ENCODE assay signal across 11 cellular contexts in the genomic region with DNA sequence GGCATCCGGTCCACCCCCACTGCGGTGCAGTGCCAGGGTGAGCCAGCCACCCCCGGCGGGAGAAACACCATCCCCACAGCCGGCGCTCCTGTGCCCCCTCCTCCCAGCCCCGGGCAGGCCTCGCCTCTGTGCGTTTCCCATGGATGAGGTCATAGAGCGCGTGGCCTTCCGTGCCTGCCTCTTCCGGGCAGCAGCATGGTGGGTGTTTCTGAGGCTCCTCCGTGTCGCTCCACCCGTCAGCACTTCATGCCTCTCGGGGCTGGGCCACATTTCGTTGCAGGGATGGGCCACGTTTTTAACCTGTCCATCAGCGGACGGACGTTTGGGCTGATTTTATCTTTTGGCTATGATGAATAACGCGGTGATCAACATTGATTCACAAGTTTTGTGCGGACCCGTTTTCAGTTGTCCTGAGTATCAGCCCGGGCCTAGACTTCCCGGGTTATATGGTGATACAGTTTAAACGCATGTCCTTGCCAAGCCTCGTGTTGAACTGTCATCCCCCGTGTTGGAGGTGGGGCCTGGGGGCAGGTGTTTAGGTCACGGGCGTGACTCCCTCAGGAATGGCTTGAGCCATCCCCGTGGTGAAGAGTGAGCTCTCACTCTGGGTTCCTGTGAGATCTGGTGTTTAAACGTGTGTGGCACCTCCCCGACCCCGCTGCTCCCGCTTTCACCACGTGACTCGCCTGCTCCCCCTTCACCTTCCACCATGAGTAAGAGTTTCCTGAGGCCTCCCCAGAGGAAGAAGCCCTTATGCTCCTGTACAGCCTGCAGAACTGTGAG.
DNase-seq lines count a peak whose midpoint lies in the region; ATAC-seq and TF ChIP-seq lines count a peak whose summit lies in the region.
"Had no signal": no experiment of that assay in that cellular context is flagged by ENCODE, and none has a peak within 500 bp of the region (broad histone marks: within the 10 kb centered on the region; RNA-seq: fewer than 3 reads in every experiment).

No MANE protein-coding gene starts in this region.

- H3K4me1 ChIP-seq in RWPE2 (ENCODE audit: insufficient read depth, poor library complexity, severe bottlenecking): peaks cover 11% of the 10 kb centered on the region
- no peaks in the 10 kb centered on the region for H3K4me1 ChIP-seq in hepatocyte (ENCODE audit: insufficient read depth)
- no peaks in the 10 kb centered on the region for H3K4me1 ChIP-seq in testis

- H2AFZ ChIP-seq in hepatocyte: no peak overlapping the region

- ATAC-seq in Right ventricle myocardium inferior: no peak
- no peak for ATAC-seq in left ventricle myocardium superior
- no peak for ATAC-seq in RWPE2 (ENCODE audit: low read depth)

- no peaks in the 10 kb centered on the region for H3K9me2 ChIP-seq in hepatocyte (replicated peaks; ENCODE audit: insufficient read depth)

- TF ChIP-seq CTCF in RWPE2 (IDR thresholded peaks at IDR 0.05; ENCODE audit: poor library complexity, severe bottlenecking) (no peak), hepatocyte (IDR thresholded peaks at IDR 0.05; ENCODE audit: poor library complexity) (no peak), testis (IDR thresholded peaks at IDR 0.05) (no peak)

- H3K27me3 Mint-ChIP-seq in stimulated activated naive CD8-positive, alpha-beta T cell treated with anti-CD3 and anti-CD28 coated beads, Interleukin-15, Interleukin-2, amounts not matched to agents 100 ng/mL and 50 ng/mL, for 24 hours: peaks cover 22% of the 10 kb centered on the region

- H3K27me3 ChIP-seq in RWPE2 (ENCODE audit: insufficient read depth, poor library complexity, severe bottlenecking): no peaks in the 10 kb centered on the region
- no peaks in the 10 kb centered on the region for H3K27me3 ChIP-seq in hepatocyte
- no peaks in the 10 kb centered on the region for H3K27me3 ChIP-seq in testis

- H3K4me3 Mint-ChIP-seq in stimulated activated naive CD8-positive, alpha-beta T cell treated with anti-CD3 and anti-CD28 coated beads, Interleukin-15, Interleukin-2, amounts not matched to agents 100 ng/mL and 50 ng/mL, for 24 hours: no peak overlapping the region

- H3K79me2 ChIP-seq in hepatocyte: no peaks in the 10 kb centered on the region

- H3K27ac Mint-ChIP-seq in stimulated activated naive CD8-positive, alpha-beta T cell treated with anti-CD3 and anti-CD28 coated beads, Interleukin-15, Interleukin-2, amounts not matched to agents 100 ng/mL and 50 ng/mL, for 24 hours: peak overlapping the region; percentile 58

- no peaks in the 10 kb centered on the region for H3K36me3 Mint-ChIP-seq in stimulated activated naive CD8-positive, alpha-beta T cell treated with anti-CD3 and anti-CD28 coated beads, Interleukin-15, Interleukin-2, amounts not matched to agents 100 ng/mL and 50 ng/mL, for 24 hours (ENCODE audit: low read depth)

- intact Hi-C loops in Right ventricle myocardium inferior (cut with DNase I) (no loop called here), left ventricle myocardium superior (cut with micrococcal nuclease) (no loop called here), testis (cut with DNase I; ENCODE audit: low total_unique reads) (no loop called here)

- H3K27ac ChIP-seq in RWPE2 (ENCODE audit: poor library complexity, severe bottlenecking) (no peak overlapping the region), hepatocyte (peak overlapping the region; percentile 72), testis (no peak overlapping the region)
- H3K27ac ChIP-seq: HL-60 had no signal

- no peak overlapping the region for H3K4me2 ChIP-seq in hepatocyte

- no peaks in the 10 kb centered on the region for H4K20me1 ChIP-seq in hepatocyte (ENCODE audit: insufficient read depth, poor library complexity, severe bottlenecking)

- WGBS in hepatocyte (ENCODE audit: low lambda C conversion rate, missing lambda C conversion rate): 89% methylated on average over 39 of the region's 40 CpGs
- WGBS in testis, 2 donors: 87 to 89% methylated on average over 36 to 40 of the region's 40 CpGs

- H3K4me1 Mint-ChIP-seq in stimulated activated naive CD8-positive, alpha-beta T cell treated with anti-CD3 and anti-CD28 coated beads, Interleukin-15, Interleukin-2, amounts not matched to agents 100 ng/mL and 50 ng/mL, for 24 hours (ENCODE audit: low read depth): peaks cover 11% of the 10 kb centered on the region

- H3K9me3 ChIP-seq in RWPE2 (ENCODE audit: severe bottlenecking): no peaks in the 10 kb centered on the region
- H3K9me3 ChIP-seq in hepatocyte (ENCODE audit: low read depth): no peaks in the 10 kb centered on the region
- H3K9me3 ChIP-seq in testis: no peaks in the 10 kb centered on the region

- H3K36me3 ChIP-seq in RWPE2 (ENCODE audit: low read depth) (no peaks in the 10 kb centered on the region), hepatocyte (replicated peaks; ENCODE audit: insufficient read depth, low read depth) (no peaks in the 10 kb centered on the region), testis (ENCODE audit: low read depth, missing control alignments) (no peaks in the 10 kb centered on the region)

- no peak overlapping the region for H3K4me3 ChIP-seq in RWPE2 (ENCODE audit: severe bottlenecking)
- H3K4me3 ChIP-seq in hepatocyte: no peak overlapping the region
- no peak overlapping the region for H3K4me3 ChIP-seq in testis

- DNase-seq in Right ventricle myocardium inferior (ENCODE audit: missing footprints) (peak; percentile 49), left ventricle myocardium superior (no peak), RWPE2 (ENCODE audit: low spot score) (peak; percentile 59), hepatocyte (ENCODE audit: low spot score) (peak; percentile 47), testis (no peak), Kasumi-1 (lab: John Stamatoyannopoulos, UW) (no peak), superior temporal gyrus (ENCODE audit: extremely low spot score) (no peak)
- DNase-seq: GF-D8, NCI-H748 treated with DMSO at 0.1 percent for 48 hours had no signal

- TF ChIP-seq POLR2A in testis (IDR thresholded peaks at IDR 0.05): no peak

- H3K9me3 Mint-ChIP-seq in stimulated activated naive CD8-positive, alpha-beta T cell treated with anti-CD3 and anti-CD28 coated beads, Interleukin-15, Interleukin-2, amounts not matched to agents 100 ng/mL and 50 ng/mL, for 24 hours: peaks cover 10% of the 10 kb centered on the region

Comparison
In these comparisons a context has a peak if more than half of its experiments do, and no peak if none do; other contexts are left out.
1. DNase-seq: peak in Right ventricle myocardium inferior (single experiment), RWPE2 (single experiment) and hepatocyte (single experiment); none in left ventricle myocardium superior (single experiment), testis (single experiment), Kasumi-1 (0 of 2) and superior temporal gyrus (single experiment).